ENCODE assay signal across 1 cellular context in genomic region chr2:186546842-186547241, GRCh38.
TF ChIP-seq lines count a peak whose summit lies in the region.

No MANE protein-coding gene starts in this region.

TF ChIP-seq in IMR-90, 13 proteins besides CTCF, POLR2A, EP300 and RAD21 (continued from another document):
- no peak for TF ChIP-seq USF2 (IDR thresholded peaks at IDR 0.05; ENCODE audit: low read depth, low read length)
- no peak for TF ChIP-seq CHD1 (IDR thresholded peaks at IDR 0.05; ENCODE audit: low read depth, low read length)
